In the genomic region with DNA sequence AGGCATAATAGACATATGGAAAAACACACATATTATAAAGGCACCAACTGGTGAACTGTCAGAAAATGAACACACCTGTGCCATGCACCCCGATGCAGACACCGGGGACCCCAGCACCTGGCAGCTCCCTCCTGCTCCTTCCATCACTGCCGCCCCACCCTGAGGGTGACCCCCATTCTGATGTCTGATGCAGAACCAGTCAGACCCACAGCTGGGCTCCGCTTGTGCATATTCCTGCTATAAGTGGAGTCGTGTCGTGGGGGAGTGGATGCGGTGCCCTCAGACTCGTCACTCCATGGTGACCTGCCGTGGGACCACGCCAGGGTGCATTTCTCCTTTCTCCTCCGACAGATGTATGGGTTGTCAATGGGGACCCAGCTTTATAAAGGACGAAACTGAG, we compare ENCODE assay signal across 28 cellular contexts. TPM values are rescaled to one million over a fixed set of nuclear protein-coding genes. Genes with fewer than 3 reads are reported as not detected.
"Had no signal": no experiment of that assay in that cellular context is flagged by ENCODE, and none has a peak within 500 bp of the region (broad histone marks: within the 10 kb centered on the region; RNA-seq: fewer than 3 reads in every experiment).

No MANE protein-coding gene starts in this region.

- DNase-seq: activated CD4-positive, alpha-beta T cell treated with anti-CD3 and anti-CD28 coated beads, Interleukin-2, amount 10 ng/mL, durations not matched to agents 7 days and 5 days; activated CD4-positive, CD25-positive, alpha-beta regulatory T cell treated with anti-CD3 and anti-CD28 coated beads, Interleukin-2, amount 50 U/mL, for 72 hours; activated CD8-positive, alpha-beta memory T cell treated with anti-CD3 and anti-CD28 coated beads, Interleukin-2, amount 50 U/mL, for 4 hours; activated naive CD4-positive, alpha-beta T cell; activated naive CD8-positive, alpha-beta T cell treated with anti-CD3 and anti-CD28 coated beads for 36 hours; activated T-cell treated with anti-CD3 and anti-CD28 coated beads, Interleukin-2, amount 50 U/mL, for 4 hours; effector memory CD4-positive, alpha-beta T cell; glutamatergic neuron; left ventricle myocardium superior; mammary epithelial cell; stimulated activated CD4-positive, alpha-beta T cell treated with anti-CD3 and anti-CD28 coated beads, Interleukin-12 subunit alpha, Interleukin-12 subunit beta, amount 100 ng/mL, for 4 hours; stimulated activated CD4-positive, alpha-beta T cell treated with anti-CD3 and anti-CD28 coated beads, Interleukin-1b, Interleukin-23, amount 100 ng/mL, for 48 hours; stimulated activated naive CD8-positive, alpha-beta T cell treated with anti-CD3 and anti-CD28 coated beads, Interleukin-15, amount 100 ng/mL, for 72 hours had no signal

- H3K4me3 ChIP-seq: cardiac muscle cell, hepatocyte, psoas muscle, right atrium auricular region, suprapubic skin, tibial nerve, vagina had no signal

- H3K4me3 Mint-ChIP-seq: activated CD4-positive, alpha-beta T cell treated with anti-CD3 and anti-CD28 coated beads, Interleukin-2, amount 10 ng/mL, durations not matched to agents 7 days and 5 days; activated naive CD8-positive, alpha-beta T cell treated with anti-CD3 and anti-CD28 coated beads for 36 hours; activated T-cell treated with anti-CD3 and anti-CD28 coated beads, Interleukin-2, amount 50 U/mL, for 4 hours; stimulated activated effector memory CD8-positive, alpha-beta T cell treated with anti-CD3 and anti-CD28 coated beads, Interleukin-12 subunit alpha, Interleukin-12 subunit beta, amount 100 ng/mL, for 72 hours; stimulated activated naive CD8-positive, alpha-beta T cell treated with anti-CD3 and anti-CD28 coated beads, Interleukin-15, amount 100 ng/mL, for 72 hours had no signal

- H3K27me3 Mint-ChIP-seq: activated CD4-positive, alpha-beta T cell treated with anti-CD3 and anti-CD28 coated beads, Interleukin-2, amount 10 ng/mL, durations not matched to agents 7 days and 5 days; activated naive CD8-positive, alpha-beta T cell treated with anti-CD3 and anti-CD28 coated beads for 36 hours; stimulated activated naive CD8-positive, alpha-beta T cell treated with anti-CD3 and anti-CD28 coated beads, Interleukin-15, amount 100 ng/mL, for 72 hours had no signal

- H3K9me3 ChIP-seq: psoas muscle, right atrium auricular region, suprapubic skin, tibial nerve, vagina had no signal

- H3K27ac ChIP-seq: cardiac muscle cell, hepatocyte, psoas muscle, right atrium auricular region, suprapubic skin, tibial nerve, vagina had no signal

- H3K36me3 Mint-ChIP-seq: activated naive CD8-positive, alpha-beta T cell treated with anti-CD3 and anti-CD28 coated beads for 36 hours; stimulated activated effector memory CD8-positive, alpha-beta T cell treated with anti-CD3 and anti-CD28 coated beads, Interleukin-12 subunit alpha, Interleukin-12 subunit beta, amount 100 ng/mL, for 72 hours had no signal

- ATAC-seq: activated T-cell treated with anti-CD3 and anti-CD28 coated beads, Interleukin-2, amount 50 U/mL, for 4 hours; left ventricle myocardium superior; psoas muscle; SK-N-SH treated with all-trans-retinoic acid at 6 μM for 48 hours; stimulated activated effector memory CD8-positive, alpha-beta T cell treated with anti-CD3 and anti-CD28 coated beads, Interleukin-12 subunit alpha, Interleukin-12 subunit beta, amount 100 ng/mL, for 72 hours; stimulated activated naive CD8-positive, alpha-beta T cell treated with anti-CD3 and anti-CD28 coated beads, Interleukin-15, amount 100 ng/mL, for 72 hours had no signal

- H2AFZ ChIP-seq: hepatocyte had no signal

- H3K27me3 ChIP-seq: cardiac muscle cell, hepatocyte, right atrium auricular region, tibial nerve, vagina had no signal

- H3K4me2 ChIP-seq: hepatocyte had no signal

- H3K9me3 Mint-ChIP-seq: activated CD4-positive, alpha-beta T cell treated with anti-CD3 and anti-CD28 coated beads, Interleukin-2, amount 10 ng/mL, durations not matched to agents 7 days and 5 days; activated naive CD8-positive, alpha-beta T cell treated with anti-CD3 and anti-CD28 coated beads for 36 hours; activated T-cell treated with anti-CD3 and anti-CD28 coated beads, Interleukin-2, amount 50 U/mL, for 4 hours; activated T-helper 2 cell treated with anti-CD3 and anti-CD28 coated beads, Interferon-gamma antibody, Interleukin-2, Interleukin-4, amounts not matched to agents 10 μg/mL and 5 μg/mL and 100 μg/mL, durations not matched to agents 14 hours and 24 hours and 36 hours; stimulated activated effector memory CD8-positive, alpha-beta T cell treated with anti-CD3 and anti-CD28 coated beads, Interleukin-12 subunit alpha, Interleukin-12 subunit beta, amount 100 ng/mL, for 72 hours; stimulated activated naive CD8-positive, alpha-beta T cell treated with anti-CD3 and anti-CD28 coated beads, Interleukin-15, amount 100 ng/mL, for 72 hours had no signal

- H3K27ac Mint-ChIP-seq: activated CD4-positive, alpha-beta T cell treated with anti-CD3 and anti-CD28 coated beads, Interleukin-2, amount 10 ng/mL, durations not matched to agents 7 days and 5 days; activated naive CD8-positive, alpha-beta T cell treated with anti-CD3 and anti-CD28 coated beads for 36 hours; activated T-helper 2 cell treated with anti-CD3 and anti-CD28 coated beads, Interferon-gamma antibody, Interleukin-2, Interleukin-4, amounts not matched to agents 10 μg/mL and 5 μg/mL and 100 μg/mL, durations not matched to agents 14 hours and 24 hours and 36 hours; stimulated activated effector memory CD8-positive, alpha-beta T cell treated with anti-CD3 and anti-CD28 coated beads, Interleukin-12 subunit alpha, Interleukin-12 subunit beta, amount 100 ng/mL, for 72 hours; stimulated activated naive CD8-positive, alpha-beta T cell treated with anti-CD3 and anti-CD28 coated beads, Interleukin-15, amount 100 ng/mL, for 72 hours had no signal

- H3K36me3 ChIP-seq: cardiac muscle cell, right atrium auricular region, suprapubic skin, tibial nerve, vagina had no signal

- H3K4me1 Mint-ChIP-seq: activated CD4-positive, alpha-beta T cell treated with anti-CD3 and anti-CD28 coated beads, Interleukin-2, amount 10 ng/mL, durations not matched to agents 7 days and 5 days; activated naive CD8-positive, alpha-beta T cell treated with anti-CD3 and anti-CD28 coated beads for 36 hours; stimulated activated effector memory CD8-positive, alpha-beta T cell treated with anti-CD3 and anti-CD28 coated beads, Interleukin-12 subunit alpha, Interleukin-12 subunit beta, amount 100 ng/mL, for 72 hours; stimulated activated naive CD8-positive, alpha-beta T cell treated with anti-CD3 and anti-CD28 coated beads, Interleukin-15, amount 100 ng/mL, for 72 hours had no signal

- H3K79me2 ChIP-seq: hepatocyte had no signal

- H3K4me1 ChIP-seq: right atrium auricular region, suprapubic skin, tibial nerve, vagina had no signal

RNA-seq across cellular contexts. Expression of a gene that starts 45.7 kb away (rescaled TPM):
- total RNA-seq: activated CD4-positive, alpha-beta T cell treated with anti-CD3 and anti-CD28 coated beads, Interleukin-2, amount 10 ng/mL, durations not matched to agents 7 days and 5 days; activated T-helper 2 cell treated with anti-CD3 and anti-CD28 coated beads, Interferon-gamma antibody, Interleukin-2, Interleukin-4, amounts not matched to agents 10 μg/mL and 5 μg/mL and 100 μg/mL, durations not matched to agents 14 hours and 24 hours and 36 hours; cardiac muscle cell; hepatocyte; T-helper 2 cell treated with Interferon-gamma antibody and Interleukin-4, amounts not matched to agents 100 ng/mL and 5 ng/mL, for 36 hours had no signal
- polyA plus RNA-seq: cardiac muscle cell, hepatocyte, neural cell had no signal

RNA-seq across cellular contexts. Expression of a gene that starts 53.6 kb away (rescaled TPM):
- total RNA-seq: activated CD4-positive, alpha-beta T cell treated with anti-CD3 and anti-CD28 coated beads, Interleukin-2, amount 10 ng/mL, durations not matched to agents 7 days and 5 days; activated naive CD8-positive, alpha-beta T cell treated with anti-CD3 and anti-CD28 coated beads for 36 hours; activated T-helper 2 cell treated with anti-CD3 and anti-CD28 coated beads, Interferon-gamma antibody, Interleukin-2, Interleukin-4, amounts not matched to agents 10 μg/mL and 5 μg/mL and 100 μg/mL, durations not matched to agents 14 hours and 24 hours and 36 hours; dermis microvascular lymphatic vessel endothelial cell; frontal cortex; mammary epithelial cell; omental fat pad; right atrium auricular region; suprapubic skin; T-helper 2 cell treated with Interferon-gamma antibody and Interleukin-4, amounts not matched to agents 100 ng/mL and 5 ng/mL, for 36 hours; tibial nerve had no signal
- polyA plus RNA-seq: mammary epithelial cell had no signal
